ENCODE assay signal across 10 cellular contexts in the genomic region with DNA sequence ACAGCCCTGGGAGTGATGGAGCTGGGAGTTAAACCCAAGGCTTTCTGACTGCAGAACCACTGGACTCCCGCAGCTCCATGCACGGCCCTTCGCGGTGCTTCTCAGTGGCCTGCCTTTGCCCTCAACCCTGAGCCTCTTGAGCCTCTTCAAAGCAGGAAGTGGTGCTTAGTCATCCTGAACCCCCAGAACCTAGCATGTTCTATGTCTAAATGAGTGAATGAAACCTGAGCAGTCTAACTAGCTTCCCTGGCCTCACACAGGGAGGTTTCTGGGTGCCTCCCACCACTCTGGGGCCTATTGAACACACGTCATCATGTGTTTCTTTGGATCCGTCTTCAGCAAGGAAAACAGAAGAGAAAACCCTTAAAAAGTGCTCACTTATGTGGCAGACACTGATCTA.
DNase-seq lines count a peak whose midpoint lies in the region; ATAC-seq and TF ChIP-seq lines count a peak whose summit lies in the region.
"Had no signal": no experiment of that assay in that cellular context is flagged by ENCODE, and none has a peak within 500 bp of the region (broad histone marks: within the 10 kb centered on the region; RNA-seq: fewer than 3 reads in every experiment).

No MANE protein-coding gene starts in this region.

- H3K4me1 Mint-ChIP-seq in CD8-positive, alpha-beta T cell (ENCODE audit: low read depth): peaks cover 7% of the 10 kb centered on the region

- no peaks in the 10 kb centered on the region for H3K27me3 ChIP-seq in CD8-positive, alpha-beta T cell (ENCODE audit: insufficient read depth, low read length)
- H3K27me3 ChIP-seq: ovary had no signal

- no peaks in the 10 kb centered on the region for H3K27me3 Mint-ChIP-seq in CD8-positive, alpha-beta T cell (ENCODE audit: low read depth)

- H3K4me3 Mint-ChIP-seq in CD8-positive, alpha-beta T cell: no peak overlapping the region

- H3K9me3 ChIP-seq in CD8-positive, alpha-beta T cell (ENCODE audit: low read length): no peaks in the 10 kb centered on the region
- H3K9me3 ChIP-seq: ovary had no signal

- no peaks in the 10 kb centered on the region for H3K36me3 ChIP-seq in CD8-positive, alpha-beta T cell (ENCODE audit: insufficient read depth, low read length)
- H3K36me3 ChIP-seq: ovary had no signal

- TF ChIP-seq CTCF in CD8-positive, alpha-beta T cell (IDR thresholded peaks at IDR 0.05): no peak

- no peak overlapping the region for H3K4me3 ChIP-seq in CD8-positive, alpha-beta T cell (ENCODE audit: low read depth, low read length)
- H3K4me3 ChIP-seq: GM23248, ovary had no signal

- CTCF ChIA-PET in CD8-positive, alpha-beta T cell (lab: Charles Lee): no interaction called here

- no peaks in the 10 kb centered on the region for H3K9me3 Mint-ChIP-seq in CD8-positive, alpha-beta T cell

- intact Hi-C loops in CD8-positive, alpha-beta T cell (cut with DNase I, micrococcal nuclease): no loop called here

- no peaks in the 10 kb centered on the region for H3K36me3 Mint-ChIP-seq in CD8-positive, alpha-beta T cell

- peak; percentile 69 for DNase-seq in left kidney (ENCODE audit: low read depth, low spot score)
- DNase-seq in NCI-H524 treated with DMSO at 0.1 percent for 48 hours (lab: John Stamatoyannopoulos, UW): no peak
- DNase-seq in activated gamma-delta T cell (lab: John Stamatoyannopoulos, UW): no peak
- no peak for DNase-seq in CD8-positive, alpha-beta T cell
- DNase-seq: GM23248; NK-92 treated with Interleukin-12 subunit alpha and Interleukin-12 subunit beta, amount 100 ng/mL, for 24 hours; ovary had no signal

- H3K4me1 ChIP-seq in CD8-positive, alpha-beta T cell (ENCODE audit: insufficient read depth, low read length): no peaks in the 10 kb centered on the region

- POLR2A ChIA-PET in CD8-positive, alpha-beta T cell (lab: Charles Lee): no interaction called here

- H3K27ac Mint-ChIP-seq in CD8-positive, alpha-beta T cell: no peak overlapping the region

- H3K27ac ChIP-seq in CD8-positive, alpha-beta T cell (ENCODE audit: low read depth, low read length): no peak overlapping the region
- H3K27ac ChIP-seq: GM23248, ovary had no signal

- ATAC-seq in GM18867 (IDR thresholded peaks at IDR 0.05; ENCODE audit: unreplicated experiment): peak; percentile 95
- ATAC-seq in GM21423 (IDR thresholded peaks at IDR 0.05; ENCODE audit: unreplicated experiment): peak; percentile 95
- ATAC-seq in HG03378 (IDR thresholded peaks at IDR 0.05; ENCODE audit: unreplicated experiment): peak; percentile 97
- ATAC-seq in CD8-positive, alpha-beta T cell: no peak
